Comparison of ENCODE assay signal across 9 cellular contexts in genomic region chr2:197322729-197323720, GRCh38. TPM values are rescaled to one million over a fixed set of nuclear protein-coding genes. Genes with fewer than 3 reads are reported as not detected.
A peak's percentile ranks its signal among the peaks of the same experiment; 100 is the strongest.
DNase-seq lines count a peak whose midpoint lies in the region; ATAC-seq, FAIRE-seq and TF ChIP-seq lines count a peak whose summit lies in the region.
"Had no signal": no experiment of that assay in that cellular context is flagged by ENCODE, and none has a peak within 500 bp of the region (broad histone marks: within the 10 kb centered on the region; RNA-seq: fewer than 3 reads in every experiment).

No MANE protein-coding gene starts in this region.

- H3K9me3 Mint-ChIP-seq in activated naive CD4-positive, alpha-beta T cell treated with anti-CD3 and anti-CD28 coated beads, Interleukin-2, amount 50 U/mL, for 24 hours, result no peaks in the 10 kb centered on the region

- H3K27me3 Mint-ChIP-seq in activated naive CD4-positive, alpha-beta T cell treated with anti-CD3 and anti-CD28 coated beads, Interleukin-2, amount 50 U/mL, for 24 hours, result no peaks in the 10 kb centered on the region

- CTCF ChIA-PET in HEK293T (lab: Yijun Ruan, JAX), result no interaction called here

- H3K36me3 ChIP-seq in upper lobe of right lung, result no peaks in the 10 kb centered on the region

- H3K36me3 Mint-ChIP-seq in activated naive CD4-positive, alpha-beta T cell treated with anti-CD3 and anti-CD28 coated beads, Interleukin-2, amount 50 U/mL, for 24 hours, result peaks cover 2% of the 10 kb centered on the region

- H3K4me1 Mint-ChIP-seq in activated naive CD4-positive, alpha-beta T cell treated with anti-CD3 and anti-CD28 coated beads, Interleukin-2, amount 50 U/mL, for 24 hours, result peaks cover 80% of the 10 kb centered on the region

- DNase-seq in activated gamma-delta T cell treated with Interleukin-2 at 50 U/mL for 16 hours (peak; percentile 24), activated gamma-delta T cell (lab: John Stamatoyannopoulos, UW) (no peak), upper lobe of right lung (no peak), H54 (ENCODE audit: insufficient read length, low spot score) (no peak), HEK293T (ENCODE audit: extremely low spot score) (no peak), pons (ENCODE audit: low spot score) (no peak)

- H3K4me3 Mint-ChIP-seq in activated naive CD4-positive, alpha-beta T cell treated with anti-CD3 and anti-CD28 coated beads, Interleukin-2, amount 50 U/mL, for 24 hours, result peak overlapping the region; percentile 82

- TF ChIP-seq CTCF in upper lobe of right lung (IDR thresholded peaks at IDR 0.05), result no peak

- H3K9me3 ChIP-seq in upper lobe of right lung, result no peaks in the 10 kb centered on the region

- H3K4me1 ChIP-seq in upper lobe of right lung, result no peaks in the 10 kb centered on the region

- peak overlapping the region; percentile 98 for H3K27ac Mint-ChIP-seq in activated naive CD4-positive, alpha-beta T cell treated with anti-CD3 and anti-CD28 coated beads, Interleukin-2, amount 50 U/mL, for 24 hours

- TF ChIP-seq POLR2A in H54 (IDR thresholded peaks at IDR 0.05; ENCODE audit: low read depth, low read length), result no peak

- POLR2A ChIA-PET in HEK293T (lab: Yijun Ruan, JAX), result no interaction called here

- FAIRE-seq in H54 (lab: Jason Lieb, UNC), result no peak

- no peak overlapping the region for H3K27ac ChIP-seq in upper lobe of right lung
- H3K27ac ChIP-seq: KMS-11 had no signal

- peak; percentile 39 for ATAC-seq in HG03095 (IDR thresholded peaks at IDR 0.05; ENCODE audit: unreplicated experiment)
- ATAC-seq in upper lobe of right lung, result peak; percentile 21

- H3K27me3 ChIP-seq in upper lobe of right lung, result no peaks in the 10 kb centered on the region

- H3K4me3 ChIP-seq in upper lobe of right lung, result no peak overlapping the region

- intact Hi-C loops in upper lobe of right lung (cut with DNase I), result no loop called here

TF ChIP-seq in HEK293T, 16 proteins besides CTCF, POLR2A, EP300 and RAD21:
- TF ChIP-seq FOXM1 (IDR thresholded peaks at IDR 0.05; ENCODE audit: borderline replicate concordance), result no peak
- TF ChIP-seq, protein P1, sequence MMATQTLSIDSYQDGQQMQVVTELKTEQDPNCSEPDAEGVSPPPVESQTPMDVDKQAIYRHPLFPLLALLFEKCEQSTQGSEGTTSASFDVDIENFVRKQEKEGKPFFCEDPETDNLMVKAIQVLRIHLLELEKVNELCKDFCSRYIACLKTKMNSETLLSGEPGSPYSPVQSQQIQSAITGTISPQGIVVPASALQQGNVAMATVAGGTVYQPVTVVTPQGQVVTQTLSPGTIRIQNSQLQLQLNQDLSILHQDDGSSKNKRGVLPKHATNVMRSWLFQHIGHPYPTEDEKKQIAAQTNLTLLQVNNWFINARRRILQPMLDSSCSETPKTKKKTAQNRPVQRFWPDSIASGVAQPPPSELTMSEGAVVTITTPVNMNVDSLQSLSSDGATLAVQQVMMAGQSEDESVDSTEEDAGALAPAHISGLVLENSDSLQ (IDR thresholded peaks at IDR 0.05), result no peak
- no peak for TF ChIP-seq ZNF384 (IDR thresholded peaks at IDR 0.05)
- TF ChIP-seq L3MBTL2 (conservative IDR thresholded peaks at IDR 0.05), result no peak
- no peak for TF ChIP-seq HDGF (IDR thresholded peaks at IDR 0.05; ENCODE audit: borderline replicate concordance)
- no peak for TF ChIP-seq ELF4 (IDR thresholded peaks at IDR 0.05)
- TF ChIP-seq BHLHE40 (IDR thresholded peaks at IDR 0.05; ENCODE audit: borderline replicate concordance), result no peak
- no peak for TF ChIP-seq SUZ12 (IDR thresholded peaks at IDR 0.05)
- no peak for TF ChIP-seq NFRKB (IDR thresholded peaks at IDR 0.05)
- no peak for TF ChIP-seq LEF1 (IDR thresholded peaks at IDR 0.05; ENCODE audit: borderline replicate concordance)
TF ChIP-seq in HEK293T: peak in this region for 0.

RNA-seq across cellular contexts. Expression of gene ANKRD44, which starts 12.4 kb away (rescaled TPM):
- total RNA-seq in upper lobe of right lung, result 51.4 TPM
